ENCODE assay signal across 8 cellular contexts in genomic region chr21:33894736-33895288, GRCh38.
A peak's percentile ranks its signal among the peaks of the same experiment; 100 is the strongest.
DNase-seq lines count a peak whose midpoint lies in the region; ATAC-seq lines count a peak whose summit lies in the region.

No MANE protein-coding gene starts in this region.

- peak overlapping the region; percentile 36 for H3K27ac ChIP-seq in KOPT-K1 (ENCODE audit: low read depth, low read length, poor library complexity, severe bottlenecking)

- no peak for ATAC-seq in HG02973 (IDR thresholded peaks at IDR 0.05; ENCODE audit: unreplicated experiment)

- peak; percentile 89 for DNase-seq in DMS53 (lab: John Stamatoyannopoulos, UW)
- peak; percentile 85 to 94 for DNase-seq in SHP77 (lab: John Stamatoyannopoulos, UW)
- DNase-seq in activated gamma-delta T cell treated with anti-CD3 and anti-CD28 coated beads, Interleukin-2, amount 50 U/mL, for 16 hours (ENCODE audit: low read depth): peak; percentile 50
- peak; percentile 45 for DNase-seq in germinal center (ENCODE audit: low spot score)
- DNase-seq in nucleus accumbens (lab: John Stamatoyannopoulos, UW): peak in 51 of 56 donors; percentile 7 to 85 (median 56)
- DNase-seq in stromal cell of bone marrow (ENCODE audit: low read depth): peak; percentile 75

- peaks cover 5% of the 10 kb centered on the region; the same call in 1 of the 2 replicates for H3K36me3 ChIP-seq in KOPT-K1 (ENCODE audit: insufficient read depth, low read length)

- H3K9me3 ChIP-seq in KOPT-K1 (ENCODE audit: insufficient read depth, low read length, poor library complexity, severe bottlenecking): no peaks in the 10 kb centered on the region
